Comparison of ENCODE assay signal across 8 cellular contexts in the genomic region with DNA sequence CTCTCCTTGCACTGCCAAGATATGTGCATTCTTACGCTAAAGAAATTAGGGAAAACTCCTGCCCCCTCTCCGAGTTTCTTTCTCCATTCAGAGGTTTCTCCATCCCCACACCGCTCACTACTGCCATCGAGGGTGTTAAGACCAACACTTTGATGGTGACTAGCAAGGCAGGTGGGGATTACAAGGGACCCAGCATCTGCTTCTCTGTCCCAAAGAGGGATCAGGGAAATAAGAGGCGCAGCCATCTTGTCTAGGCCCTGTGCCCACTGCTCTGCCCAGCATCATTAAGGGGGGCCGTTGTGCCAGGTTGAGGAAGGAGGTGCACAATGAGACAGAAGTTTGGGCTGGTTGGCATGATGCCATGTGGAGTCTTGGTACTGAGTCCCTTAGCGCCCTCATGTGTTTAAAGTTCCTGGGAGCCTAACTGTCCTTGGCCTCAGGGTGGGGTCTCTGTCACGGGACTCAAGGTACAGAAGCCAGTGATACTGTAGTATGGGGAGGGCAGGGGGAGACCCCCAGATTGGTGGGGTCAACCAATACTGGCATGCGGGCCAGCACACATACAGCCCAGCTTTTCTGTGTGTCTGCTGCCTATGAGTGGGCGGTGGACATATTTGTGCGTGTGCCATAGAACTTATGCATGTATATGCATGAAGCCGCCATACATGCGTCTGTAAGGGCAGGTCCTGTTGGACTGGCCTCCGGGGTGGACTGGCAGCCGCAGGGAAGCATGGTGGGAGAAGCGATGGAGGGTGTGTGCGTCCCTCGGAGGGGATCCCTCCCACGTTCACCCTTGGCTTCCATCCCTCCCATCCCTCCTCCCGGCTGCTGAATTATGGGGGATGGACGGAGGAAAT.
DNase-seq lines count a peak whose midpoint lies in the region; ATAC-seq lines count a peak whose summit lies in the region.

No MANE protein-coding gene starts in this region.

- no peak overlapping the region for H2AFZ ChIP-seq in neuron (ENCODE audit: low read depth, low read length)

- no peaks in the 10 kb centered on the region for H3K36me3 ChIP-seq in endocrine pancreas (ENCODE audit: control insufficient read depth, insufficient read depth, low read length)
- peaks cover 2% of the 10 kb centered on the region for H3K36me3 ChIP-seq in neuron (ENCODE audit: insufficient read depth, low read length)

- H3K9me3 ChIP-seq in endocrine pancreas (ENCODE audit: control insufficient read depth, low read length) (no peaks in the 10 kb centered on the region), neuron (ENCODE audit: low read length) (no peaks in the 10 kb centered on the region)

- H3K4me3 ChIP-seq in endocrine pancreas (ENCODE audit: control insufficient read depth, insufficient read depth, low read length) (peak overlapping the region; percentile 14), neuron (ENCODE audit: low read length) (peak overlapping the region; percentile 44)

- H3K27me3 ChIP-seq in endocrine pancreas (ENCODE audit: control insufficient read depth, insufficient read depth, low read length) (peaks cover 9% of the 10 kb centered on the region), neuron (ENCODE audit: insufficient read depth, low read length) (peaks cover 15% of the 10 kb centered on the region)

- H3K4me1 ChIP-seq in endocrine pancreas (ENCODE audit: control insufficient read depth, insufficient read depth, low read length), result no peaks in the 10 kb centered on the region
- peaks cover 47% of the 10 kb centered on the region for H3K4me1 ChIP-seq in neuron (ENCODE audit: insufficient read depth, low read length)

- H3K9ac ChIP-seq in endocrine pancreas (ENCODE audit: control insufficient read depth, insufficient read depth, low read length), result peak overlapping the region; percentile 58

- ATAC-seq in HG03097 (IDR thresholded peaks at IDR 0.05; ENCODE audit: low FRiP score, unreplicated experiment) (peak; percentile 2), HG02885 (IDR thresholded peaks at IDR 0.05; ENCODE audit: poor library complexity, unreplicated experiment) (no peak), GM21515 (IDR thresholded peaks at IDR 0.05; ENCODE audit: unreplicated experiment) (no peak)

- DNase-seq in SIG-M5 treated with dmso at 0.1 percent for 504 hours (lab: John Stamatoyannopoulos, UW; ENCODE audit: unreplicated experiment) (peak; percentile 69), SIG-M5 (lab: John Stamatoyannopoulos, UW) (no peak), SKM-1 treated with dmso at 0.1 percent for 144 hours (lab: John Stamatoyannopoulos, UW; ENCODE audit: unreplicated experiment) (peak; percentile 60)
